Comparison of ENCODE assay signal across 8 cellular contexts in the genomic region with DNA sequence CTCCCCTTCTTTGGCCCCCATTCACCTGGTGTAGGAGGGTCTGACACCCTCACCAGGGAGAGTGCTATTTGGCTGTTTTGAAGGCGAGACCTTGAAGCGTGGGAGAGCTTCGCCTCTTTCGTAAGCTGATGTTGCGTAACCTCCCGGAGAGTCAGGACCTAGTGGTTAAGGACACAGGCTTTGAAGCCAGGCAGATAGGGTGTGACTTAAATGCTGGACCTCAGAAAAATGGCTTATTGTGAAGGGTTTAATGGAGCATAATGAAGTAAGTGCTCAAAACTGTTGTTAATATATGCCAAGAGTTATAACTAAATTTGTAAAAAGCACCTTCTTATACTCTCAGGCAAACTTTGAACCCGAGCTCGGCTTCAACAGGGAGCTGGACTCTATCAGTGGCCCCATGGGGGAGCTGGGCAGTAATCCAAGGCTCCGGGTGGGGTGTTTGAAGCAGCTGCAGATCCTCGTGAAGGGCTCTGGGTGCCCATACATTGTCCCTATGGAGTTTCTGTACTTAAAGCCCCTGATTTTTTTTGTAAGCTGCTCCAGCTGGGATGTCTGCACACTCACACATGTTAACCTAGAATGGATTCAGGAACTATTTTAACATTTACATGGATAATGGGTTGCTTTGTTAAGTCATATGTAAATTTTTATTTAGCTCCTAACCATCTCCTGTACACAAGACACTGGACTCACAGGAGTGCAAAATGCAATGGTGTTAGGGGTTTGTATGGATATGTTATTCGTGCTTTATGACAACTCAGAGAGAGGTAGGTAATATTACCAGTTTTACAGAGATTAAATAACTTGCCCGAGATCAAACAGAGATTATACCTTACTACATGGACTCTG.
DNase-seq lines count a peak whose midpoint lies in the region; ATAC-seq and TF ChIP-seq lines count a peak whose summit lies in the region.

No MANE protein-coding gene starts in this region.

- no peaks in the 10 kb centered on the region for H3K27me3 ChIP-seq in subcutaneous abdominal adipose tissue (ENCODE audit: control insufficient read depth in 5 of 5, insufficient read depth in 4 of 5, low read length in 5 of 5)

- no peak for ATAC-seq in GM21723 (IDR thresholded peaks at IDR 0.05; ENCODE audit: unreplicated experiment)
- ATAC-seq in GM18502 (IDR thresholded peaks at IDR 0.05; ENCODE audit: poor library complexity, unreplicated experiment) = no peak

- no peaks in the 10 kb centered on the region for H3K9me3 ChIP-seq in subcutaneous abdominal adipose tissue (ENCODE audit: control insufficient read depth in 5 of 5, low read length in 5 of 5)

- H3K9ac ChIP-seq in subcutaneous abdominal adipose tissue (ENCODE audit: low read length in 5 of 5) = peak overlapping the region in 2 of 5 donors; percentile 4 to 64

- H3K4me3 ChIP-seq in astrocyte of the cerebellum (ENCODE audit: low read depth, low read length) = no peak overlapping the region
- peak overlapping the region in 4 of 5 donors; percentile 2 to 63 (median 30) for H3K4me3 ChIP-seq in subcutaneous abdominal adipose tissue (ENCODE audit: low read depth in 1 of 5, low read length in 5 of 5)

- DNase-seq in EL = peak; percentile 96
- peak; percentile 66 for DNase-seq in NCI-H1092 treated with DMSO at 0.1 percent for 48 hours (lab: John Stamatoyannopoulos, UW)
- peak; percentile 97 for DNase-seq in astrocyte of the cerebellum (ENCODE audit: low read depth)
- peak; percentile 73 for DNase-seq in islet precursor cell
- DNase-seq in COLO668 (lab: John Stamatoyannopoulos, UW; ENCODE audit: unreplicated experiment) = no peak

- H3K27ac ChIP-seq in subcutaneous abdominal adipose tissue (ENCODE audit: low read depth, low read length) = peak overlapping the region; percentile 75

- H3K4me1 ChIP-seq in subcutaneous abdominal adipose tissue (ENCODE audit: control insufficient read depth in 5 of 5, insufficient read depth in 5 of 5, low read length in 5 of 5) = peaks cover 19 to 67% (median 50%) of the 10 kb centered on the region in 5 donors

- no peak for TF ChIP-seq CTCF in astrocyte of the cerebellum (IDR thresholded peaks at IDR 0.05; ENCODE audit: low read depth, low read length, missing control alignments)

- in situ Hi-C loops in astrocyte of the cerebellum (cut with HindIII; ENCODE audit: low sequenced_read_pairs) = no loop called here

- H3K36me3 ChIP-seq in subcutaneous abdominal adipose tissue (ENCODE audit: control insufficient read depth in 5 of 5, insufficient read depth in 5 of 5, low read length in 5 of 5) = no peaks in the 10 kb centered on the region
